In the genomic region with DNA sequence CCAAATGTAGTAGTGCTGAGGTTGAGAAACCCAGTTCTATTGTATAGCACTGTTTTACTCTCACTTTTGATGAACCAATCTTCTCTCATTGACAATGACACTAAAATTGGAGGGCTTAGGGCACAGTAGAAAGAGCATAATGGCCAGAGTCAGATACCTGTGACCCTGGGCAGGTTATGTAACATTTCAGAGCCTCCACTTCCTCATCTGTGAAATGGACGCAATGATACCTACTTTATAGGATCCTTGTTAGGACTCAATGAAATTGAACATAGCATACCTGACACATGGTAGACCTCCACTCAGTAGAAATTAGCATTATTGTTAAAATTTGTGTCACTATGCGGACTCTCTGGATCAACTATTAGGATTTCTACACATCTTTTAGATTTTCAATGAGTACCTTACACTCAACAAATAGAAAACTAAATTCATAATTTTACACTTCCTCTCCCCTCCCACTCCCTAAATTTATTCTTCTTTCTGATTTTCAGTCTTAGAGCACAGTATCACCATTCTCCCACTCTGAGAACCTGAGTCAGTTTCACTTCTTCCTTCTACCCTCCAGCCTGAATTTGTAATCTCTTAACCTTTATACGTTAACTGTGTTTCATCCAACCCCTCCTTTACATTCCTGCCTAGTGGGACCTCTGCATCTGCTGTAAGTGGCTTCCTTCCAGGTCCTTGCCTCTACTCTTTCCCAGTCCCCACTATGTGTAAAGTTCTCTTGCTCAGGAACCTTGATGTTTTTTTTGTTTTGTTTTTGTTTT, we compare ENCODE assay signal across 1 cellular context.
TF ChIP-seq lines count a peak whose summit lies in the region.

No MANE protein-coding gene starts in this region.

TF ChIP-seq in IMR-90, 13 proteins besides CTCF, POLR2A, EP300 and RAD21 (continued from another document):
- TF ChIP-seq CHD1 (IDR thresholded peaks at IDR 0.05; ENCODE audit: low read depth, low read length) (no peak), MAZ (IDR thresholded peaks at IDR 0.05; ENCODE audit: borderline replicate concordance, low read depth, low read length) (no peak), CEBPB (IDR thresholded peaks at IDR 0.05; ENCODE audit: low read depth, low read length) (no peak), RCOR1 (IDR thresholded peaks at IDR 0.05; ENCODE audit: insufficient replicate concordance, low read length) (no peak), NFE2L2 (IDR thresholded peaks at IDR 0.05; ENCODE audit: low read depth, low read length) (no peak), RFX5 (IDR thresholded peaks at IDR 0.05; ENCODE audit: low read depth, low read length) (no peak), ELK1 (IDR thresholded peaks at IDR 0.05; ENCODE audit: borderline replicate concordance, low read depth, low read length) (no peak), MXI1 (IDR thresholded peaks at IDR 0.05; ENCODE audit: borderline replicate concordance, low read depth, low read length) (no peak)
TF ChIP-seq in IMR-90: peak in this region for 0.
